8 cellular contexts compared by ENCODE assay signal in genomic region chr3:49718419-49719213, GRCh38. TPM values are rescaled to one million over a fixed set of nuclear protein-coding genes. Genes with fewer than 3 reads are reported as not detected.
DNase-seq lines count a peak whose midpoint lies in the region; TF ChIP-seq lines count a peak whose summit lies in the region.

No MANE protein-coding gene starts in this region.

- H3K9ac ChIP-seq in mammary epithelial cell (ENCODE audit: insufficient read depth, low read length) (no peak overlapping the region), mesenchymal stem cell (ENCODE audit: low read length) (peak overlapping the region; percentile 72)

- no peak overlapping the region for H2BK12ac ChIP-seq in mesenchymal stem cell (ENCODE audit: low read length in 2 of 2)

- no peak overlapping the region for H3K18ac ChIP-seq in mesenchymal stem cell (ENCODE audit: low read depth in 1 of 2, low read length in 2 of 2)

- peak overlapping the region in 1 of 2 experiments; percentile 50 for H3K14ac ChIP-seq in mesenchymal stem cell (ENCODE audit: low read length in 2 of 2)

- no TSS peak for BruUV-seq in mammary epithelial cell (replicated peaks; lab: Mats Ljungman, UMichigan)

- H3K4me1 ChIP-seq in mammary epithelial cell (ENCODE audit: insufficient read depth, low read length) = peaks cover 26% of the 10 kb centered on the region
- H3K4me1 ChIP-seq in mesenchymal stem cell (ENCODE audit: control insufficient read depth, insufficient read depth, low read depth, low read length) = peaks cover 27% of the 10 kb centered on the region
- H3K4me1 ChIP-seq in vagina = peaks cover 36% of the 10 kb centered on the region

- no peak overlapping the region for H3K27ac ChIP-seq in mammary epithelial cell (ENCODE audit: insufficient read depth, low read depth, low read length)
- no peak overlapping the region for H3K27ac ChIP-seq in mesenchymal stem cell (ENCODE audit: low read length, poor library complexity, severe bottlenecking)
- H3K27ac ChIP-seq in vagina = no peak overlapping the region

- H3K4ac ChIP-seq in mesenchymal stem cell (ENCODE audit: low read depth in 1 of 2, low read length in 2 of 2) = peak overlapping the region in 1 of 2 experiments; percentile 41

- peak overlapping the region in 1 of 2 experiments; percentile 6 for H3K23ac ChIP-seq in mesenchymal stem cell (ENCODE audit: low read length in 2 of 2)

- peak; percentile 27 for DNase-seq in stimulated activated CD4-positive, alpha-beta T cell treated with anti-CD3 and anti-CD28 coated beads, Interleukin-15, amount 100 ng/mL, for 24 hours
- DNase-seq in stimulated activated CD4-positive, alpha-beta T cell treated with anti-CD3 and anti-CD28 coated beads, Interleukin-1b, Interleukin-23, amount 100 ng/mL, for 48 hours = no peak
- no peak for DNase-seq in mammary epithelial cell
- peak; percentile 31 for DNase-seq in mesenchymal stem cell
- peak in 1 of 2 donors; percentile 85 for DNase-seq in vagina (ENCODE audit: extremely low spot score in 2 of 2)
- DNase-seq in NCI-H446 (lab: John Stamatoyannopoulos, UW) = no peak
- no peak for DNase-seq in germinal center (ENCODE audit: low spot score)
- no peak for DNase-seq in stimulated activated CD4-positive, alpha-beta T cell treated with anti-CD3 and anti-CD28 coated beads, Interleukin-12 subunit alpha, Interleukin-12 subunit beta, amount 100 ng/mL, for 4 hours

- no peaks in the 10 kb centered on the region for H3K36me3 ChIP-seq in mammary epithelial cell (ENCODE audit: insufficient read depth, low read length)
- H3K36me3 ChIP-seq in mesenchymal stem cell (ENCODE audit: control insufficient read depth in 1 of 2, insufficient read depth in 2 of 2, low read depth in 1 of 2, low read length in 2 of 2) = peaks cover 33 to 77% of the 10 kb centered on the region in 2 experiments
- H3K36me3 ChIP-seq in vagina = peaks cover 0 to 20% of the 10 kb centered on the region in 2 donors

- no peaks in the 10 kb centered on the region for H3K27me3 ChIP-seq in mammary epithelial cell (ENCODE audit: insufficient read depth, low read length)
- no peaks in the 10 kb centered on the region for H3K27me3 ChIP-seq in mesenchymal stem cell (ENCODE audit: control insufficient read depth in 1 of 2, insufficient read depth in 1 of 2, low read length in 2 of 2)
- H3K27me3 ChIP-seq in vagina = no peaks in the 10 kb centered on the region

- peaks cover 2% of the 10 kb centered on the region for H4K20me1 ChIP-seq in mammary epithelial cell (ENCODE audit: insufficient read depth, low read length)

- no peak for TF ChIP-seq CTCF in mammary epithelial cell (conservative IDR thresholded peaks at IDR 0.05 in 1 of 2, IDR thresholded peaks at IDR 0.05 in 1 of 2; ENCODE audit: extremely low read depth in 1 of 2, insufficient read depth in 1 of 2, low read depth in 1 of 2, low read length in 2 of 2)
- no peak for TF ChIP-seq CTCF in vagina (IDR thresholded peaks at IDR 0.05)

- H3K79me1 ChIP-seq in mesenchymal stem cell (replicated peaks; ENCODE audit: low read length, poor library complexity, severe bottlenecking) = peaks cover 17% of the 10 kb centered on the region

- CTCF ChIA-PET in mammary epithelial cell (lab: Charles Lee; ENCODE audit: low non-redundant PET) = interaction anchor here (0.5 kb wide), 1 partner anchor 179 kb away, joined by 4 read pairs; no protein-coding TSS in a partner anchor

- no peak overlapping the region for H2BK15ac ChIP-seq in mesenchymal stem cell (ENCODE audit: low read depth, poor library complexity, severe bottlenecking)

- no peak overlapping the region for H2BK120ac ChIP-seq in mesenchymal stem cell (ENCODE audit: low read depth, low read length)

- peak overlapping the region in 2 of 3 experiments; percentile 43 to 58 for H3K4me3 ChIP-seq in mammary epithelial cell (replicated peaks in 1 of 3; ENCODE audit: insufficient read depth in 1 of 3, low read depth in 2 of 3, low read length in 3 of 3)
- peak overlapping the region; percentile 54 to 81 for H3K4me3 ChIP-seq in mesenchymal stem cell (ENCODE audit: insufficient read depth in 1 of 2, low read depth in 1 of 2, low read length in 2 of 2)
- H3K4me3 ChIP-seq in vagina = peak overlapping the region; percentile 53 to 58

- H2BK5ac ChIP-seq in mesenchymal stem cell (ENCODE audit: low read depth, low read length, poor library complexity, severe bottlenecking) = no peak overlapping the region

- H2AK5ac ChIP-seq in mesenchymal stem cell (ENCODE audit: low read length, severe bottlenecking) = no peak overlapping the region

- no peak overlapping the region for H4K91ac ChIP-seq in mesenchymal stem cell (ENCODE audit: low read length)

- no peak for TF ChIP-seq POLR2A in vagina (IDR thresholded peaks at IDR 0.05)

- dilution Hi-C loops in mammary epithelial cell (cut with HindIII; ENCODE audit: low sequenced_read_pairs) = loop anchor here (5.0 kb wide), 2 partner anchors 41 to 139 kb away; partner anchors contain the start of gene TRAIP

- H2AFZ ChIP-seq in mammary epithelial cell (ENCODE audit: low read depth, low read length) (no peak overlapping the region), mesenchymal stem cell (ENCODE audit: low read depth, low read length) (no peak overlapping the region)

- peaks cover 22% of the 10 kb centered on the region for H3K79me2 ChIP-seq in mammary epithelial cell (ENCODE audit: insufficient read depth, low read length)

- peak overlapping the region; percentile 94 for H3K4me2 ChIP-seq in mammary epithelial cell (ENCODE audit: insufficient read depth, low read depth, low read length)
- peak overlapping the region; percentile 87 for H3K4me2 ChIP-seq in mesenchymal stem cell (ENCODE audit: low read length, poor library complexity, severe bottlenecking)

- in situ Hi-C loops in mammary epithelial cell (cut with MboI; ENCODE audit: low sequenced_read_pairs in 2 of 2) = no loop called here

- H3K9me3 ChIP-seq in mammary epithelial cell (replicated peaks; ENCODE audit: insufficient read depth, low read length) = no peaks in the 10 kb centered on the region
- H3K9me3 ChIP-seq in mesenchymal stem cell (ENCODE audit: control insufficient read depth, low read length) = no peaks in the 10 kb centered on the region
- H3K9me3 ChIP-seq in vagina = no peaks in the 10 kb centered on the region

- H4K8ac ChIP-seq in mesenchymal stem cell (ENCODE audit: low read length) = peak overlapping the region; percentile 62

- intact Hi-C loops in mammary epithelial cell (cut with micrococcal nuclease) = loop anchor here (1.0 kb wide), 1 partner anchor 121 kb away; no protein-coding TSS in a partner anchor
- intact Hi-C loops in vagina (cut with DNase I) = no loop called here

- 14% methylated on average over 34 of the region's 77 CpGs for WGBS in mammary epithelial cell (ENCODE audit: low coverage, missing lambda C conversion rate)
- WGBS in mesenchymal stem cell = 45% methylated on average over 77 of the region's 77 CpGs

RNA-seq across cellular contexts. Expression of gene AMIGO3, which starts 0.9 kb away (rescaled TPM):
- total RNA-seq in mammary epithelial cell (under 1 TPM in 1 of 2 donors, not detected in 1; 0.50 TPM), vagina (not detected)
- not detected for polyA plus RNA-seq in mammary epithelial cell
- polyA minus RNA-seq in mammary epithelial cell = 2.1 TPM
- polyA plus RNA-seq in mesenchymal stem cell (2013, experiment 1 of 2) = 1.2 TPM
- 1.2 TPM for polyA plus RNA-seq in mesenchymal stem cell (2013, experiment 2 of 2)

RNA-seq across cellular contexts. Expression of gene GMPPB, which starts 5.1 kb away (rescaled TPM):
- 10 to 100 TPM; 19.2 to 38.4 TPM for total RNA-seq in mammary epithelial cell
- polyA plus RNA-seq in mammary epithelial cell = 40.7 TPM
- polyA minus RNA-seq in mammary epithelial cell = 48.7 TPM
- polyA plus RNA-seq in mesenchymal stem cell (2013, experiment 1 of 2) = 16.4 TPM
- polyA plus RNA-seq in mesenchymal stem cell (2013, experiment 2 of 2) = 16.4 TPM
- total RNA-seq in vagina = 19.9 TPM

RNA-seq across cellular contexts. Expression of gene RNF123, which starts 29.3 kb away (rescaled TPM):
- 10 to 100 TPM; 27.7 to 41.5 TPM for total RNA-seq in mammary epithelial cell
- polyA plus RNA-seq in mammary epithelial cell = 34.0 TPM
- polyA minus RNA-seq in mammary epithelial cell = 54.0 TPM
- polyA plus RNA-seq in mesenchymal stem cell (2013, experiment 1 of 2) = 24.4 TPM
- polyA plus RNA-seq in mesenchymal stem cell (2013, experiment 2 of 2) = 22.4 TPM
- 25.8 TPM for total RNA-seq in vagina

RNA-seq across cellular contexts. Expression of gene MST1, which starts 29.3 kb away (rescaled TPM):
- 10 to 100 TPM in 1 of 2 donors, 1 to 10 TPM in 1; 8.3 to 13.6 TPM for total RNA-seq in mammary epithelial cell
- polyA plus RNA-seq in mammary epithelial cell = 5.5 TPM
- not detected for polyA minus RNA-seq in mammary epithelial cell
- 7.8 TPM for polyA plus RNA-seq in mesenchymal stem cell (2013, experiment 1 of 2)
- 7.5 TPM for polyA plus RNA-seq in mesenchymal stem cell (2013, experiment 2 of 2)
- total RNA-seq in vagina = 10.8 TPM

RNA-seq across cellular contexts. Expression of gene APEH, which starts 44.5 kb away (rescaled TPM):
- total RNA-seq in mammary epithelial cell = 100 to 1,000 TPM; 130 to 183 TPM
- polyA plus RNA-seq in mammary epithelial cell = 188 TPM
- 270 TPM for polyA minus RNA-seq in mammary epithelial cell
- 46.0 TPM for polyA plus RNA-seq in mesenchymal stem cell (2013, experiment 1 of 2)
- polyA plus RNA-seq in mesenchymal stem cell (2013, experiment 2 of 2) = 44.5 TPM
- 53.3 TPM for total RNA-seq in vagina

Comparison
In these comparisons a context has a peak if more than half of its experiments do, and no peak if none do; other contexts are left out.
1. DNase-seq: peak in stimulated activated CD4-positive, alpha-beta T cell treated with anti-CD3 and anti-CD28 coated beads, Interleukin-15, amount 100 ng/mL, for 24 hours (single experiment) and mesenchymal stem cell (single experiment); none in stimulated activated CD4-positive, alpha-beta T cell treated with anti-CD3 and anti-CD28 coated beads, Interleukin-1b, Interleukin-23, amount 100 ng/mL, for 48 hours (single experiment), mammary epithelial cell (single experiment), NCI-H446 (0 of 2), germinal center (single experiment) and stimulated activated CD4-positive, alpha-beta T cell treated with anti-CD3 and anti-CD28 coated beads, Interleukin-12 subunit alpha, Interleukin-12 subunit beta, amount 100 ng/mL, for 4 hours (single experiment).
2. Peak in every context shown above with its lines, with median percentiles within 50 percentile points of each other: H3K4me3 ChIP-seq.